ENCODE assay signal across 1 cellular context in the genomic region with DNA sequence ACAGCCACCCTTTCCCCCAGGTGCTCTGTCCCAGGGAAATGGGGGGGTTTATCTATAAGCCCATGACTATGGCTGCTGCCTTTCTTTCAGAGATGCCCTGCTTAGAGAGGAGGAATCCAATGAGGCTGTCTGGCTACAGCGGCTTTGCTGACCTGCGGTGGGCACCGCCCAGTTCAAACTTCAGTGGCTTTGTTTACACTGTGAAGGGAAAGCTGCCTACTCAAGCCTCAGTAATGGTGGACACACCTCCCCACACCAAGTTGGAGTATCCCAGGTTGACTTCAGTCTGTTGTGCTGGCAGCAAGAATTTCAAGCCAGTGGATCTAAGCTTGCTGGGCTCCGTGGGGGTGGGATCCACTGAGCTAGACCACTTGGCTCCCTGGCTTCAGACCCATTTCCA.
TF ChIP-seq lines count a peak whose summit lies in the region.

No MANE protein-coding gene starts in this region.

TF ChIP-seq in A549, 52 proteins besides CTCF, POLR2A, EP300 and RAD21 (continued from another document):
- no peak for TF ChIP-seq CBX2 (IDR thresholded peaks at IDR 0.05; ENCODE audit: borderline replicate concordance, low read depth)
- no peak for TF ChIP-seq MAZ (IDR thresholded peaks at IDR 0.05; ENCODE audit: borderline replicate concordance, low read depth, low read length)
- TF ChIP-seq KDM5A (IDR thresholded peaks at IDR 0.05), result no peak
- no peak for TF ChIP-seq NR3C1 (IDR thresholded peaks at IDR 0.05)
- TF ChIP-seq, protein P1, sequence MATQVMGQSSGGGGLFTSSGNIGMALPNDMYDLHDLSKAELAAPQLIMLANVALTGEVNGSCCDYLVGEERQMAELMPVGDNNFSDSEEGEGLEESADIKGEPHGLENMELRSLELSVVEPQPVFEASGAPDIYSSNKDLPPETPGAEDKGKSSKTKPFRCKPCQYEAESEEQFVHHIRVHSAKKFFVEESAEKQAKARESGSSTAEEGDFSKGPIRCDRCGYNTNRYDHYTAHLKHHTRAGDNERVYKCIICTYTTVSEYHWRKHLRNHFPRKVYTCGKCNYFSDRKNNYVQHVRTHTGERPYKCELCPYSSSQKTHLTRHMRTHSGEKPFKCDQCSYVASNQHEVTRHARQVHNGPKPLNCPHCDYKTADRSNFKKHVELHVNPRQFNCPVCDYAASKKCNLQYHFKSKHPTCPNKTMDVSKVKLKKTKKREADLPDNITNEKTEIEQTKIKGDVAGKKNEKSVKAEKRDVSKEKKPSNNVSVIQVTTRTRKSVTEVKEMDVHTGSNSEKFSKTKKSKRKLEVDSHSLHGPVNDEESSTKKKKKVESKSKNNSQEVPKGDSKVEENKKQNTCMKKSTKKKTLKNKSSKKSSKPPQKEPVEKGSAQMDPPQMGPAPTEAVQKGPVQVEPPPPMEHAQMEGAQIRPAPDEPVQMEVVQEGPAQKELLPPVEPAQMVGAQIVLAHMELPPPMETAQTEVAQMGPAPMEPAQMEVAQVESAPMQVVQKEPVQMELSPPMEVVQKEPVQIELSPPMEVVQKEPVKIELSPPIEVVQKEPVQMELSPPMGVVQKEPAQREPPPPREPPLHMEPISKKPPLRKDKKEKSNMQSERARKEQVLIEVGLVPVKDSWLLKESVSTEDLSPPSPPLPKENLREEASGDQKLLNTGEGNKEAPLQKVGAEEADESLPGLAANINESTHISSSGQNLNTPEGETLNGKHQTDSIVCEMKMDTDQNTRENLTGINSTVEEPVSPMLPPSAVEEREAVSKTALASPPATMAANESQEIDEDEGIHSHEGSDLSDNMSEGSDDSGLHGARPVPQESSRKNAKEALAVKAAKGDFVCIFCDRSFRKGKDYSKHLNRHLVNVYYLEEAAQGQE (IDR thresholded peaks at IDR 0.05), result no peak
- TF ChIP-seq, protein P2, sequence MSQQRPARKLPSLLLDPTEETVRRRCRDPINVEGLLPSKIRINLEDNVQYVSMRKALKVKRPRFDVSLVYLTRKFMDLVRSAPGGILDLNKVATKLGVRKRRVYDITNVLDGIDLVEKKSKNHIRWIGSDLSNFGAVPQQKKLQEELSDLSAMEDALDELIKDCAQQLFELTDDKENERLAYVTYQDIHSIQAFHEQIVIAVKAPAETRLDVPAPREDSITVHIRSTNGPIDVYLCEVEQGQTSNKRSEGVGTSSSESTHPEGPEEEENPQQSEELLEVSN (IDR thresholded peaks at IDR 0.05; ENCODE audit: borderline replicate concordance, low read depth), result no peak
- TF ChIP-seq JUNB (IDR thresholded peaks at IDR 0.05), result no peak
